Comparison of ENCODE assay signal across 1 cellular context in the genomic region with DNA sequence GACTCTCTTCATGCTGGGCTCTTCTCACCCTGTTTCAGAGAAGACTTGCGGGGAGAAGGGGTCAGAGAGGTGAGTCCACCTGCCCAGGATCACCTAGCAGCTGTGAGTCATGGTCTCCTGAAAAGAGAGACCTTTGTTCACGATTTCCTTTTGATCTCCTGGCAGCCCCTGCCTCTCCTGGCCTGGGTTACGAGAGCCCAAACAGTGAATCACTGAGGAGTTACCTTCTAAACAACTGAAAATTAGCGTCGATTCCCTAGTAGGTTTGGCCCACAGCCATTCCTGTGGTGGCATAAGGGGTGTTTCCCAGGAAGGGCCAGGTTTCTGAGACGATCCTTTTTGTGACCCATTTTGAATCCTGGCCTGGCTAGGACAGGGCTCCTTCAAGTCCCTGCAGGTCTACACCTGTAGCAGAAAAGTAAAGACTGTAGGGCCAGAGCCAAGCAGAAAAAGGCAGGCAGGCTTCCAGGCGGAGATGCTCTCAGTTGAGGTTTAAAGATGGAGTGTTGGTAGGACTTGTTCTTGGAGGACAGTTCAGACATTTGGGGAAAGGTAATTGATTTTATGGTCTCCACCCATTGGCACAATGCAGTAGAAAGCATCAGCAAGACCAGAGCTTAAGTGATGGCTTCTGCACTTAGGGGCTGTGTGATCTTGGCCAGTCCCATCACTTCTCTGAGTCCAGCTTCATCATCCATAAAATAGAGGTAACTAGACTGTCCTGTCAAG.
TF ChIP-seq lines count a peak whose summit lies in the region.

No MANE protein-coding gene starts in this region.

TF ChIP-seq in HepG2, 621 proteins besides CTCF, POLR2A, EP300 and RAD21 (continued from another document):
- TF ChIP-seq GPBP1L1 (CRISPR knock-in tag; IDR thresholded peaks at IDR 0.05): no peak
- TF ChIP-seq SOX13 (IDR thresholded peaks at IDR 0.05): no peak; the same call in 1 of the 2 replicates
- TF ChIP-seq SOX13 (CRISPR knock-in tag; conservative IDR thresholded peaks at IDR 0.05 in 1 of 2, IDR thresholded peaks at IDR 0.05 in 1 of 2): peak in 1 of 2 experiments; percentile 89; a peak in 2 of 4 replicates
- TF ChIP-seq ZNF761 (CRISPR knock-in tag; conservative IDR thresholded peaks at IDR 0.05): 0 out of 2 replicates have a peak, but pooled peaks have one; percentile 30
- TF ChIP-seq NONO (IDR thresholded peaks at IDR 0.05): no peak
- TF ChIP-seq NONO (CRISPR knock-in tag; conservative IDR thresholded peaks at IDR 0.05): no peak
- TF ChIP-seq PAX8 (CRISPR knock-in tag; IDR thresholded peaks at IDR 0.05; ENCODE audit: borderline replicate concordance): no peak
- TF ChIP-seq SAFB2 (CRISPR knock-in tag; IDR thresholded peaks at IDR 0.05; ENCODE audit: borderline replicate concordance, low read depth): no peak
- no peak for TF ChIP-seq ZNF687 (CRISPR knock-in tag; IDR thresholded peaks at IDR 0.05)
- TF ChIP-seq POGK (CRISPR knock-in tag; conservative IDR thresholded peaks at IDR 0.05): no peak
- TF ChIP-seq, protein P1, sequence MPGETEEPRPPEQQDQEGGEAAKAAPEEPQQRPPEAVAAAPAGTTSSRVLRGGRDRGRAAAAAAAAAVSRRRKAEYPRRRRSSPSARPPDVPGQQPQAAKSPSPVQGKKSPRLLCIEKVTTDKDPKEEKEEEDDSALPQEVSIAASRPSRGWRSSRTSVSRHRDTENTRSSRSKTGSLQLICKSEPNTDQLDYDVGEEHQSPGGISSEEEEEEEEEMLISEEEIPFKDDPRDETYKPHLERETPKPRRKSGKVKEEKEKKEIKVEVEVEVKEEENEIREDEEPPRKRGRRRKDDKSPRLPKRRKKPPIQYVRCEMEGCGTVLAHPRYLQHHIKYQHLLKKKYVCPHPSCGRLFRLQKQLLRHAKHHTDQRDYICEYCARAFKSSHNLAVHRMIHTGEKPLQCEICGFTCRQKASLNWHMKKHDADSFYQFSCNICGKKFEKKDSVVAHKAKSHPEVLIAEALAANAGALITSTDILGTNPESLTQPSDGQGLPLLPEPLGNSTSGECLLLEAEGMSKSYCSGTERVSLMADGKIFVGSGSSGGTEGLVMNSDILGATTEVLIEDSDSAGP (CRISPR knock-in tag; IDR thresholded peaks at IDR 0.05; ENCODE audit: borderline replicate concordance): no peak; the same call in 1 of the 2 replicates
- TF ChIP-seq HDAC1 (CRISPR knock-in tag; IDR thresholded peaks at IDR 0.05): peak; percentile 56; the same call in 1 of the 2 replicates
- no peak for TF ChIP-seq KLF13 (CRISPR knock-in tag; IDR thresholded peaks at IDR 0.05)
- TF ChIP-seq, protein P2, sequence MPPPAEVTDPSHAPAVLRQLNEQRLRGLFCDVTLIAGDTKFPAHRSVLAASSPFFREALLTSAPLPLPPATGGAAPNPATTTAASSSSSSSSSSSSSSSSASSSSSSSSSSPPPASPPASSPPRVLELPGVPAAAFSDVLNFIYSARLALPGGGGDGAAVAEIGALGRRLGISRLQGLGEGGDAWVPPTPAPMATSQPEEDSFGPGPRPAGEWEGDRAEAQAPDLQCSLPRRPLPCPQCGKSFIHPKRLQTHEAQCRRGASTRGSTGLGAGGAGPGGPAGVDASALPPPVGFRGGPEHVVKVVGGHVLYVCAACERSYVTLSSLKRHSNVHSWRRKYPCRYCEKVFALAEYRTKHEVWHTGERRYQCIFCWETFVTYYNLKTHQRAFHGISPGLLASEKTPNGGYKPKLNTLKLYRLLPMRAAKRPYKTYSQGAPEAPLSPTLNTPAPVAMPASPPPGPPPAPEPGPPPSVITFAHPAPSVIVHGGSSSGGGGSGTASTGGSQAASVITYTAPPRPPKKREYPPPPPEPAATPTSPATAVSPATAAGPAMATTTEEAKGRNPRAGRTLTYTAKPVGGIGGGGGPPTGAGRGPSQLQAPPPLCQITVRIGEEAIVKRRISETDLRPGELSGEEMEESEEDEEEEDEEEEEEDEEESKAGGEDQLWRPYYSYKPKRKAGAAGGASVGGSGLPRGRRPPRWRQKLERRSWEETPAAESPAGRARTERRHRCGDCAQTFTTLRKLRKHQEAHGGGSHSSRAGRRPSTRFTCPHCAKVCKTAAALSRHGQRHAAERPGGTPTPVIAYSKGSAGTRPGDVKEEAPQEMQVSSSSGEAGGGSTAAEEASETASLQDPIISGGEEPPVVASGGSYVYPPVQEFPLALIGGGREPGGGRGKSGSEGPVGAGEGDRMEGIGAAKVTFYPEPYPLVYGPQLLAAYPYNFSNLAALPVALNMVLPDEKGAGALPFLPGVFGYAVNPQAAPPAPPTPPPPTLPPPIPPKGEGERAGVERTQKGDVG (CRISPR knock-in tag; IDR thresholded peaks at IDR 0.05; ENCODE audit: borderline replicate concordance): no peak
- TF ChIP-seq NR2F2 (IDR thresholded peaks at IDR 0.05; ENCODE audit: borderline replicate concordance, low read depth): peak; percentile 88
- peak; percentile 96 for TF ChIP-seq TCF7 (IDR thresholded peaks at IDR 0.05; ENCODE audit: low read depth)
- peak; percentile 39; the same call in 1 of the 2 replicates for TF ChIP-seq ARID3A (IDR thresholded peaks at IDR 0.05; ENCODE audit: low read depth, low read length)
- TF ChIP-seq CENPX (CRISPR knock-in tag; IDR thresholded peaks at IDR 0.05): no peak
- TF ChIP-seq, protein P3, sequence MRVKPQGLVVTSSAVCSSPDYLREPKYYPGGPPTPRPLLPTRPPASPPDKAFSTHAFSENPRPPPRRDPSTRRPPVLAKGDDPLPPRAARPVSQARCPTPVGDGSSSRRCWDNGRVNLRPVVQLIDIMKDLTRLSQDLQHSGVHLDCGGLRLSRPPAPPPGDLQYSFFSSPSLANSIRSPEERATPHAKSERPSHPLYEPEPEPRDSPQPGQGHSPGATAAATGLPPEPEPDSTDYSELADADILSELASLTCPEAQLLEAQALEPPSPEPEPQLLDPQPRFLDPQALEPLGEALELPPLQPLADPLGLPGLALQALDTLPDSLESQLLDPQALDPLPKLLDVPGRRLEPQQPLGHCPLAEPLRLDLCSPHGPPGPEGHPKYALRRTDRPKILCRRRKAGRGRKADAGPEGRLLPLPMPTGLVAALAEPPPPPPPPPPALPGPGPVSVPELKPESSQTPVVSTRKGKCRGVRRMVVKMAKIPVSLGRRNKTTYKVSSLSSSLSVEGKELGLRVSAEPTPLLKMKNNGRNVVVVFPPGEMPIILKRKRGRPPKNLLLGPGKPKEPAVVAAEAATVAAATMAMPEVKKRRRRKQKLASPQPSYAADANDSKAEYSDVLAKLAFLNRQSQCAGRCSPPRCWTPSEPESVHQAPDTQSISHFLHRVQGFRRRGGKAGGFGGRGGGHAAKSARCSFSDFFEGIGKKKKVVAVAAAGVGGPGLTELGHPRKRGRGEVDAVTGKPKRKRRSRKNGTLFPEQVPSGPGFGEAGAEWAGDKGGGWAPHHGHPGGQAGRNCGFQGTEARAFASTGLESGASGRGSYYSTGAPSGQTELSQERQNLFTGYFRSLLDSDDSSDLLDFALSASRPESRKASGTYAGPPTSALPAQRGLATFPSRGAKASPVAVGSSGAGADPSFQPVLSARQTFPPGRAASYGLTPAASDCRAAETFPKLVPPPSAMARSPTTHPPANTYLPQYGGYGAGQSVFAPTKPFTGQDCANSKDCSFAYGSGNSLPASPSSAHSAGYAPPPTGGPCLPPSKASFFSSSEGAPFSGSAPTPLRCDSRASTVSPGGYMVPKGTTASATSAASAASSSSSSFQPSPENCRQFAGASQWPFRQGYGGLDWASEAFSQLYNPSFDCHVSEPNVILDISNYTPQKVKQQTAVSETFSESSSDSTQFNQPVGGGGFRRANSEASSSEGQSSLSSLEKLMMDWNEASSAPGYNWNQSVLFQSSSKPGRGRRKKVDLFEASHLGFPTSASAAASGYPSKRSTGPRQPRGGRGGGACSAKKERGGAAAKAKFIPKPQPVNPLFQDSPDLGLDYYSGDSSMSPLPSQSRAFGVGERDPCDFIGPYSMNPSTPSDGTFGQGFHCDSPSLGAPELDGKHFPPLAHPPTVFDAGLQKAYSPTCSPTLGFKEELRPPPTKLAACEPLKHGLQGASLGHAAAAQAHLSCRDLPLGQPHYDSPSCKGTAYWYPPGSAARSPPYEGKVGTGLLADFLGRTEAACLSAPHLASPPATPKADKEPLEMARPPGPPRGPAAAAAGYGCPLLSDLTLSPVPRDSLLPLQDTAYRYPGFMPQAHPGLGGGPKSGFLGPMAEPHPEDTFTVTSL (CRISPR knock-in tag; IDR thresholded peaks at IDR 0.05; ENCODE audit: borderline replicate concordance): peak; percentile 90
- no peak for TF ChIP-seq ONECUT2 (CRISPR knock-in tag; IDR thresholded peaks at IDR 0.05)
- no peak for TF ChIP-seq ZNF17 (CRISPR knock-in tag; IDR thresholded peaks at IDR 0.05)
- peak; percentile 39 for TF ChIP-seq KAT8 (CRISPR knock-in tag; IDR thresholded peaks at IDR 0.05)
- no peak for TF ChIP-seq ZNF136 (CRISPR knock-in tag; IDR thresholded peaks at IDR 0.05; ENCODE audit: low read depth)
- TF ChIP-seq TFDP1 (CRISPR knock-in tag; IDR thresholded peaks at IDR 0.05; ENCODE audit: borderline replicate concordance): peak; percentile 9; the same call in 1 of the 2 replicates
- TF ChIP-seq TIGD3 (CRISPR knock-in tag; IDR thresholded peaks at IDR 0.05; ENCODE audit: borderline replicate concordance): no peak
